In the genomic region with DNA sequence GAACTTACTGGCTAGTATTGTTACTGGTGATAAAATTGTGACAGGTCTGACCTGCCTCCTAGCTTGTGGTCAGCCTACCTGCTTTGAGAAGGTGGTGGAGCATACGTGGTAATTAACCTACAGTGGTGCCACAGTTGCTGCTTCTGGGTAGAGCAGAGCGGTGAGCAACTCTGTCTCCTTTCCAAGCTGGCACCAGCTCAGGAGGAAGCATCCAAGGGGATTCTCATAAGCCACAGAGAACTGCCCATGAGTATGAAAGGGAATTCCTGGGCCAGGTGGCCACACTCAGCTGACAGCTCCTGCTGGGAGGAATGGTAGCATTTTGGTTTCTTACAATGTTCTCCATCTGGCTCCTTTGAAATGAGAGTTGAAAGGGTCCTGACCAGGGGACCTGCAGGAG, we compare ENCODE assay signal across 13 cellular contexts. TPM values are rescaled to one million over a fixed set of nuclear protein-coding genes. Genes with fewer than 3 reads are reported as not detected.
DNase-seq lines count a peak whose midpoint lies in the region; ATAC-seq and TF ChIP-seq lines count a peak whose summit lies in the region.
"Had no signal": no experiment of that assay in that cellular context is flagged by ENCODE, and none has a peak within 500 bp of the region (broad histone marks: within the 10 kb centered on the region; RNA-seq: fewer than 3 reads in every experiment).

No MANE protein-coding gene starts in this region.

- no peaks in the 10 kb centered on the region for H3K9me3 Mint-ChIP-seq in stimulated activated naive CD8-positive, alpha-beta T cell treated with anti-CD3 and anti-CD28 coated beads, Interleukin-15, Interleukin-2, amounts not matched to agents 100 ng/mL and 50 ng/mL, for 24 hours
- H3K9me3 Mint-ChIP-seq in osteocyte (ENCODE audit: unreplicated experiment) = no peaks in the 10 kb centered on the region
- no peaks in the 10 kb centered on the region for H3K9me3 Mint-ChIP-seq in activated T-cell treated with anti-CD3 and anti-CD28 coated beads, Interleukin-2, amount 50 U/mL, for 72 hours

- no peak for TF ChIP-seq CTCF in osteocyte (IDR thresholded peaks at IDR 0.05)

- H3K4me3 Mint-ChIP-seq in stimulated activated naive CD8-positive, alpha-beta T cell treated with anti-CD3 and anti-CD28 coated beads, Interleukin-15, Interleukin-2, amounts not matched to agents 100 ng/mL and 50 ng/mL, for 24 hours = no peak overlapping the region
- H3K4me3 Mint-ChIP-seq in osteocyte (ENCODE audit: unreplicated experiment) = no peak overlapping the region
- H3K4me3 Mint-ChIP-seq in activated T-cell treated with anti-CD3 and anti-CD28 coated beads, Interleukin-2, amount 50 U/mL, for 72 hours = no peak overlapping the region

- no peaks in the 10 kb centered on the region for H3K36me3 Mint-ChIP-seq in stimulated activated naive CD8-positive, alpha-beta T cell treated with anti-CD3 and anti-CD28 coated beads, Interleukin-15, Interleukin-2, amounts not matched to agents 100 ng/mL and 50 ng/mL, for 24 hours (ENCODE audit: low read depth)
- H3K36me3 Mint-ChIP-seq in osteocyte (ENCODE audit: unreplicated experiment) = peaks cover 6% of the 10 kb centered on the region
- no peaks in the 10 kb centered on the region for H3K36me3 Mint-ChIP-seq in activated T-cell treated with anti-CD3 and anti-CD28 coated beads, Interleukin-2, amount 50 U/mL, for 72 hours (ENCODE audit: insufficient read depth in 2 of 2)

- H3K27me3 ChIP-seq in esophagus (ENCODE audit: control insufficient read depth in 1 of 2, insufficient read depth in 2 of 2, low read length in 2 of 2) = no peaks in the 10 kb centered on the region
- H3K27me3 ChIP-seq: neutrophil had no signal

- H3K9me3 ChIP-seq in esophagus (ENCODE audit: control insufficient read depth in 2 of 2, insufficient read depth in 1 of 2, low read depth in 1 of 2, low read length in 1 of 2) = no peaks in the 10 kb centered on the region
- H3K9me3 ChIP-seq: neutrophil had no signal

- H3K27ac Mint-ChIP-seq in stimulated activated naive CD8-positive, alpha-beta T cell treated with anti-CD3 and anti-CD28 coated beads, Interleukin-15, Interleukin-2, amounts not matched to agents 100 ng/mL and 50 ng/mL, for 24 hours = peak overlapping the region; percentile 18
- H3K27ac Mint-ChIP-seq in osteocyte (ENCODE audit: unreplicated experiment) = peak overlapping the region; percentile 79
- no peak overlapping the region for H3K27ac Mint-ChIP-seq in activated T-cell treated with anti-CD3 and anti-CD28 coated beads, Interleukin-2, amount 50 U/mL, for 72 hours

- 56 to 59% methylated on average over 2 of the region's 2 CpGs for WGBS in esophagus, 2 donors

- H3K27ac ChIP-seq in esophagus (ENCODE audit: low read depth in 2 of 2, low read length in 1 of 2) = peak overlapping the region; percentile 32 to 67
- H3K27ac ChIP-seq: neutrophil had no signal

- no peaks in the 10 kb centered on the region for H3K27me3 Mint-ChIP-seq in stimulated activated naive CD8-positive, alpha-beta T cell treated with anti-CD3 and anti-CD28 coated beads, Interleukin-15, Interleukin-2, amounts not matched to agents 100 ng/mL and 50 ng/mL, for 24 hours
- no peaks in the 10 kb centered on the region for H3K27me3 Mint-ChIP-seq in osteocyte (ENCODE audit: unreplicated experiment)
- H3K27me3 Mint-ChIP-seq in activated T-cell treated with anti-CD3 and anti-CD28 coated beads, Interleukin-2, amount 50 U/mL, for 72 hours (ENCODE audit: low read depth) = no peaks in the 10 kb centered on the region

- no peak for ATAC-seq in stimulated activated naive CD8-positive, alpha-beta T cell treated with anti-CD3 and anti-CD28 coated beads, Interleukin-15, Interleukin-2, amounts not matched to agents 100 U/mL and 50 U/mL, for 24 hours
- ATAC-seq in activated T-cell treated with anti-CD3 and anti-CD28 coated beads, Interleukin-2, amount 50 U/mL, for 72 hours (replicated peaks in 1 of 2) = no peak
- ATAC-seq: GM12878 had no signal

- no peaks in the 10 kb centered on the region for H3K36me3 ChIP-seq in esophagus (ENCODE audit: control insufficient read depth in 2 of 2, insufficient read depth in 2 of 2, low read length in 1 of 2)
- H3K36me3 ChIP-seq: neutrophil had no signal

- DNase-seq in stimulated activated naive CD8-positive, alpha-beta T cell treated with anti-CD3 and anti-CD28 coated beads, Interleukin-15, Interleukin-2, amounts not matched to agents 100 U/mL and 50 U/mL, for 24 hours = no peak
- no peak for DNase-seq in osteocyte (ENCODE audit: extremely low spot score, unreplicated experiment)
- DNase-seq in activated T-cell treated with anti-CD3 and anti-CD28 coated beads, Interleukin-2, amount 50 U/mL, for 72 hours = no peak
- no peak for DNase-seq in NOMO-1 treated with DMSO at 0.1 percent for 48 hours (lab: John Stamatoyannopoulos, UW; ENCODE audit: unreplicated experiment)
- no peak for DNase-seq in iPS-NIHi11 (ENCODE audit: low spot score)
- DNase-seq in stimulated activated CD4-positive, alpha-beta T cell treated with anti-CD3 and anti-CD28 coated beads, Interleukin-15, amount 100 ng/mL, for 24 hours = no peak
- DNase-seq: activated CD4-positive, alpha-beta T cell treated with anti-CD3 and anti-CD28 coated beads for 48 hours; effector CD8-positive, alpha-beta T cell; NCI-H226 had no signal

- H3K4me3 ChIP-seq in esophagus (ENCODE audit: low read depth in 1 of 2, low read length in 2 of 2) = no peak overlapping the region
- H3K4me3 ChIP-seq: GM12878 had no signal

- H3K4me1 Mint-ChIP-seq in stimulated activated naive CD8-positive, alpha-beta T cell treated with anti-CD3 and anti-CD28 coated beads, Interleukin-15, Interleukin-2, amounts not matched to agents 100 ng/mL and 50 ng/mL, for 24 hours (ENCODE audit: low read depth) = peaks cover 63% of the 10 kb centered on the region
- H3K4me1 Mint-ChIP-seq in osteocyte (ENCODE audit: unreplicated experiment) = peaks cover 51% of the 10 kb centered on the region
- peaks cover 62% of the 10 kb centered on the region for H3K4me1 Mint-ChIP-seq in activated T-cell treated with anti-CD3 and anti-CD28 coated beads, Interleukin-2, amount 50 U/mL, for 72 hours (ENCODE audit: low read depth)

- H3K4me1 ChIP-seq in esophagus (ENCODE audit: control insufficient read depth in 2 of 2, insufficient read depth in 2 of 2, low read length in 1 of 2) = peaks cover 2 to 8% of the 10 kb centered on the region in 2 donors

RNA-seq across cellular contexts. Expression of a gene that starts 39.4 kb away (rescaled TPM):
- 10 to 100 TPM; 17.7 to 19.3 TPM for polyA plus RNA-seq in esophagus
- 39.4 and 42.1 TPM in 2 replicates for total RNA-seq in osteocyte
- total RNA-seq in activated T-cell treated with anti-CD3 and anti-CD28 coated beads, Interleukin-2, amount 50 U/mL, for 72 hours = 10 to 100 TPM; 34.1 to 65.5 TPM
